Comparison of ENCODE assay signal across 3 cellular contexts in the genomic region with DNA sequence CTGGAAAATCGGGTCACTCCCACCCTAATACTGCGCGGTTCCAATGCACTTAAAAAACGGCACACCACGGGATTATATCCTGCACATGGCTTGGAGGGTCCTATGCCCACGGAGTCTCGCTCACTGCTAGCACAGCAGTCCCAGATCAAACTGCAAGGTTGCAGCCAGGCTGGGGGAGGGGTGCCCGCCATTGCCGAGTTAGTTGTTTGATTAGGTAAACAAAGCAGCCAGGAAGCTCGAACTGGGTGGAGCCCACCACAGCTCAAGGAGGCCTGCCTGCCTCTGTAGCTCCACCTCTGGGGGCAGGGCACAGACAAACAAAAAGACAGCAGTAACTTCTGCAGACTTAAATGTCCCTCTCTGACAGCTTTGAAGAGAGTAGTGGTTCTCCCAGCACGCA. TPM values are rescaled to one million over a fixed set of nuclear protein-coding genes. Genes with fewer than 3 reads are reported as not detected.
"Had no signal": no experiment of that assay in that cellular context is flagged by ENCODE, and none has a peak within 500 bp of the region (broad histone marks: within the 10 kb centered on the region; RNA-seq: fewer than 3 reads in every experiment).

No MANE protein-coding gene starts in this region.

RNA-seq across cellular contexts. Expression of a gene that starts 8.9 kb away (rescaled TPM):
- total RNA-seq: K562, SJCRH30 had no signal
- polyA plus RNA-seq: IgD-negative memory B cell, K562 had no signal
